ENCODE assay signal across 13 cellular contexts in genomic region chr6:21033575-21034026, GRCh38.
DNase-seq lines count a peak whose midpoint lies in the region; ATAC-seq, FAIRE-seq and TF ChIP-seq lines count a peak whose summit lies in the region.
"Had no signal": no experiment of that assay in that cellular context is flagged by ENCODE, and none has a peak within 500 bp of the region (broad histone marks: within the 10 kb centered on the region; RNA-seq: fewer than 3 reads in every experiment).

No MANE protein-coding gene starts in this region.

- DNase-seq in AG04449 (ENCODE audit: low read depth, low spot score) (peak; percentile 57), LHCN-M2 (ENCODE audit: low read depth) (peak; percentile 70), endothelial cell of umbilical vein (ENCODE audit: low read depth, low spot score) (peak; percentile 27), mesothelial cell of epicardium (ENCODE audit: low spot score in 2 of 2, unreplicated experiment in 2 of 2) (no peak), NCI-H2029 treated with DMSO at 0.1 percent for 48 hours (lab: John Stamatoyannopoulos, UW) (no peak), NCI-H1417 (lab: John Stamatoyannopoulos, UW) (no peak)
- no peak for DNase-seq in activated CD4-positive, alpha-beta T cell treated with anti-CD3 and anti-CD28 coated beads, Interleukin-2, amount 10 ng/mL, durations not matched to agents 7 days and 5 days
- DNase-seq: activated CD8-positive, alpha-beta memory T cell treated with anti-CD3 and anti-CD28 coated beads, Interleukin-2, amount 50 U/mL, for 4 hours; C1 segment of cervical spinal cord; dermis blood vessel endothelial cell; left colon; NCI-H2081 treated with DMSO at 0.1 percent for 48 hours had no signal

- TF ChIP-seq POLR2A in endothelial cell of umbilical vein (IDR thresholded peaks at IDR 0.05; ENCODE audit: low read depth, low read length), result no peak

- H3K9ac ChIP-seq in endothelial cell of umbilical vein (replicated peaks; ENCODE audit: extremely low read depth, insufficient read depth, low read length), result no peak overlapping the region

- no peaks in the 10 kb centered on the region for H3K9me1 ChIP-seq in endothelial cell of umbilical vein (replicated peaks; ENCODE audit: control insufficient read depth, extremely low read depth, insufficient read depth, low read length)

- H3K4me2 ChIP-seq in endothelial cell of umbilical vein (ENCODE audit: insufficient read depth, low read length), result no peak overlapping the region

- no peaks in the 10 kb centered on the region for H3K79me2 ChIP-seq in endothelial cell of umbilical vein (ENCODE audit: control insufficient read depth, insufficient read depth, low read length)

- H3K4me1 ChIP-seq in endothelial cell of umbilical vein (ENCODE audit: control insufficient read depth, extremely low read depth, insufficient read depth, low read length), result no peaks in the 10 kb centered on the region

- H3K27ac Mint-ChIP-seq in mesothelial cell of epicardium, result peak overlapping the region; percentile 35
- no peak overlapping the region for H3K27ac Mint-ChIP-seq in activated CD4-positive, alpha-beta T cell treated with anti-CD3 and anti-CD28 coated beads, Interleukin-2, amount 10 ng/mL, durations not matched to agents 7 days and 5 days

- H3K4me3 Mint-ChIP-seq in mesothelial cell of epicardium, result no peak overlapping the region
- no peak overlapping the region for H3K4me3 Mint-ChIP-seq in activated CD4-positive, alpha-beta T cell treated with anti-CD3 and anti-CD28 coated beads, Interleukin-2, amount 10 ng/mL, durations not matched to agents 7 days and 5 days

- intact Hi-C loops in endothelial cell of umbilical vein (cut with micrococcal nuclease), result loop anchor here (10.0 kb wide), 1 partner anchor 911 kb away; no protein-coding TSS in a partner anchor

- H3K4me1 Mint-ChIP-seq in mesothelial cell of epicardium, result peaks cover 11% of the 10 kb centered on the region
- no peaks in the 10 kb centered on the region for H3K4me1 Mint-ChIP-seq in activated CD4-positive, alpha-beta T cell treated with anti-CD3 and anti-CD28 coated beads, Interleukin-2, amount 10 ng/mL, durations not matched to agents 7 days and 5 days

- no peaks in the 10 kb centered on the region for H3K9me3 ChIP-seq in endothelial cell of umbilical vein (replicated peaks; ENCODE audit: control insufficient read depth, insufficient read depth, low read length)

- peaks cover 11% of the 10 kb centered on the region for H3K36me3 Mint-ChIP-seq in mesothelial cell of epicardium
- H3K36me3 Mint-ChIP-seq in activated CD4-positive, alpha-beta T cell treated with anti-CD3 and anti-CD28 coated beads, Interleukin-2, amount 10 ng/mL, durations not matched to agents 7 days and 5 days (ENCODE audit: low read depth), result peaks cover 4% of the 10 kb centered on the region

- H3K27me3 ChIP-seq in endothelial cell of umbilical vein (ENCODE audit: control insufficient read depth in 2 of 2, insufficient read depth in 2 of 2, low read length in 2 of 2), result no peaks in the 10 kb centered on the region

- TF ChIP-seq CTCF in AG04449 (IDR thresholded peaks at IDR 0.05; ENCODE audit: insufficient read depth, low read length, missing control alignments) (no peak), endothelial cell of umbilical vein (IDR thresholded peaks at IDR 0.05; ENCODE audit: extremely low read depth in 1 of 2, insufficient read depth in 1 of 2, low read depth in 1 of 2, low read length in 2 of 2) (no peak), mesothelial cell of epicardium (IDR thresholded peaks at IDR 0.05; ENCODE audit: unreplicated experiment) (no peak)

- H4K20me1 ChIP-seq in endothelial cell of umbilical vein (replicated peaks; ENCODE audit: control insufficient read depth, extremely low read depth, insufficient read depth, low read length), result no peaks in the 10 kb centered on the region

- H3K27ac ChIP-seq in endothelial cell of umbilical vein (ENCODE audit: insufficient read depth, low read depth, low read length), result no peak overlapping the region

- no peak for FAIRE-seq in endothelial cell of umbilical vein (lab: Jason Lieb, UNC)

- peaks cover 6% of the 10 kb centered on the region for H3K9me3 Mint-ChIP-seq in mesothelial cell of epicardium
- H3K9me3 Mint-ChIP-seq in activated CD4-positive, alpha-beta T cell treated with anti-CD3 and anti-CD28 coated beads, Interleukin-2, amount 10 ng/mL, durations not matched to agents 7 days and 5 days, result no peaks in the 10 kb centered on the region

- dilution Hi-C loops in endothelial cell of umbilical vein (cut with MboI; ENCODE audit: extremely low pct_ligation_motif_present, low sequenced_read_pairs), result no loop called here

- H3K4me3 ChIP-seq in AG04449 (ENCODE audit: low read depth, low read length) (no peak overlapping the region), endothelial cell of umbilical vein (replicated peaks in 1 of 3; ENCODE audit: insufficient read depth in 1 of 3, low read depth in 1 of 3, low read length in 3 of 3) (no peak overlapping the region)

- CTCF ChIA-PET in AG04449 (lab: Yijun Ruan, JAX), result interaction anchor here (1.3 to 1.4 kb wide), 2 partner anchors 12 to 555 kb away, joined by 3 to 5 read pairs; no protein-coding TSS in a partner anchor
- CTCF ChIA-PET in endothelial cell of umbilical vein (lab: Charles Lee), result no interaction called here
- CTCF ChIA-PET in activated CD4-positive, alpha-beta T cell treated with anti-CD3 and anti-CD28 coated beads, Interleukin-2, amount 10 ng/mL, durations not matched to agents 7 days and 5 days (lab: Charles Lee), result interaction anchor here (0.6 kb wide), 1 partner anchor 13 kb away, joined by 3 read pairs; no protein-coding TSS in a partner anchor

- H2AFZ ChIP-seq in endothelial cell of umbilical vein (ENCODE audit: low read depth, low read length), result no peak overlapping the region

- no TSS peak for BruUV-seq in endothelial cell of umbilical vein (replicated peaks; lab: Mats Ljungman, UMichigan)

- POLR2A ChIA-PET in AG04449 (lab: Yijun Ruan, JAX), result interaction anchor here (1.0 kb wide), 1 partner anchor 554 kb away, joined by 3 read pairs; no protein-coding TSS in a partner anchor
- POLR2A ChIA-PET in endothelial cell of umbilical vein (lab: Charles Lee), result no interaction called here
- POLR2A ChIA-PET in activated CD4-positive, alpha-beta T cell treated with anti-CD3 and anti-CD28 coated beads, Interleukin-2, amount 10 ng/mL, durations not matched to agents 7 days and 5 days (lab: Charles Lee), result interaction anchor here (0.6 kb wide), 1 partner anchor 248 kb away, joined by 3 read pairs; no protein-coding TSS in a partner anchor

- no peaks in the 10 kb centered on the region for H3K27me3 Mint-ChIP-seq in mesothelial cell of epicardium (ENCODE audit: low read depth)
- H3K27me3 Mint-ChIP-seq in activated CD4-positive, alpha-beta T cell treated with anti-CD3 and anti-CD28 coated beads, Interleukin-2, amount 10 ng/mL, durations not matched to agents 7 days and 5 days, result no peaks in the 10 kb centered on the region

- ATAC-seq in HG03571 (IDR thresholded peaks at IDR 0.05; ENCODE audit: unreplicated experiment), result no peak
- ATAC-seq: left colon had no signal

- H3K36me3 ChIP-seq in endothelial cell of umbilical vein (ENCODE audit: control insufficient read depth in 2 of 2, extremely low read depth in 1 of 2, insufficient read depth in 2 of 2, low read length in 2 of 2), result no peaks in the 10 kb centered on the region

TF ChIP-seq in endothelial cell of umbilical vein, 7 proteins besides CTCF, POLR2A, EP300 and RAD21:
- TF ChIP-seq EZH2 (IDR thresholded peaks at IDR 0.05; ENCODE audit: borderline replicate concordance, low read depth, low read length, severe bottlenecking), result no peak
- TF ChIP-seq MAX (IDR thresholded peaks at IDR 0.05; ENCODE audit: insufficient read depth, insufficient read length), result no peak
- no peak for TF ChIP-seq GATA2 (IDR thresholded peaks at IDR 0.05; ENCODE audit: insufficient read depth, insufficient read length, low read depth, low read length)
- no peak for TF ChIP-seq JUN (IDR thresholded peaks at IDR 0.05; ENCODE audit: borderline replicate concordance, insufficient read depth, insufficient read length, low read depth)
- TF ChIP-seq MYC (IDR thresholded peaks at IDR 0.05; ENCODE audit: low read depth, low read length), result no peak
- TF ChIP-seq FOS (IDR thresholded peaks at IDR 0.05; ENCODE audit: borderline replicate concordance, insufficient read depth, low read length), result no peak
- TF ChIP-seq POLR2AphosphoS5 (IDR thresholded peaks at IDR 0.05; ENCODE audit: insufficient read depth, low read depth, low read length), result no peak
TF ChIP-seq in endothelial cell of umbilical vein: peak in this region for 0.

Comparison
In these comparisons a context has a peak if more than half of its experiments do, and no peak if none do; other contexts are left out.
1. DNase-seq: peak in AG04449 (single experiment), LHCN-M2 (single experiment) and endothelial cell of umbilical vein (single experiment); none in mesothelial cell of epicardium (0 of 2), activated CD4-positive, alpha-beta T cell treated with anti-CD3 and anti-CD28 coated beads, Interleukin-2, amount 10 ng/mL, durations not matched to agents 7 days and 5 days (single experiment), NCI-H2029 treated with DMSO at 0.1 percent for 48 hours (single experiment) and NCI-H1417 (0 of 3).